In the genomic region with DNA sequence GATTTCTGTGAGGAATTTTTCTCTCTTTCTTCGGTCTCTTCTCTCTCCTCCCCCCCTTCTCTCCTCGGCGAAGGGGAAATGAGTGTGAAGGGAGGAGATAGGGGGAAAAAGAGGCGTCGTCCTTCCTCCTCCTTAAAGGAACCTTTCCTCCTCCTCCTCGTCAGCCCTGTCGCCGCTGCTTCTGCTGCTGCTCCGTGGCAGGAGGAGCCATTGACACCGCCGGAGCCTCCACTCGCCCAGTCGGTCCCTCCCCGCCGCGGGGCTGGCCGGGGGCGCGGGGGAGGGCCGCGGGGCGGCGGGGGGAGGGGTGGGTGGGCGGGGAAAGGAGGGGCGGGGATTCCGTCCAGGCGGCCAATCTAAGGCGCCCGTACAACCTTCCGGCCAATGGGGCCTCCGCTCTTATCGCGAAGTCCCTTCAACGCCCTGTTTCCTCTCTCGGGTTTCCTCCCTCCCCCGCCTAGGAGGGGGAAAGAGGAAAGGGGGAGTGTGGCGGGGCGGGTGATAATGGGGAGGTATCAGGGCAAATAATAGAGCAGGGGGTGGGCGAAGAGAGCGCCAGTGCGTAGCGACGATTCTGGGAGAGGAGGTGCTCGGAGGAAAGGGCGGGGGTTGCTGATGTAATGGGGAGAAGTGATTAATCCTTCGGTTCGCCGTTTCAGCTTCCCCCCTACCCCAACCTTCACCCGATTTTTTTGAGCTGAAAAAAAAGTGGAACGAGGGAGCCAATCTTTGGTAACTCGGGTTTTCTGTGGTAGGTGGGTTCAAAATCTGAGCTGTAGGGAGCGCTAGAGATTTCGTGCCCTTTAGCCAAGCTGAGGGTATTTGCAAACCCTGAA, we compare ENCODE assay signal across 1 cellular context.
TF ChIP-seq lines count a peak whose summit lies in the region.

A gene (minus strand): TSS at position 238 of the 836 bp plus-strand sequence. CDS start 778 bp downstream, outside the sequence.

TF ChIP-seq in SK-N-SH treated with all-trans-retinoic acid at 6 μM for 48 hours, 23 proteins besides CTCF, POLR2A, EP300 and RAD21 (continued from another document):
- TF ChIP-seq ZNF8 (CRISPR knock-in tag; IDR thresholded peaks at IDR 0.05) (peak; percentile 84), TOX (CRISPR knock-in tag; IDR thresholded peaks at IDR 0.05; ENCODE audit: borderline replicate concordance) (no peak), ZFP3 (CRISPR knock-in tag; IDR thresholded peaks at IDR 0.05) (no peak), ZFP30 (CRISPR knock-in tag; IDR thresholded peaks at IDR 0.05) (no peak), CSDC2 (CRISPR knock-in tag; IDR thresholded peaks at IDR 0.05) (no peak), BACH2 (CRISPR knock-in tag; IDR thresholded peaks at IDR 0.05; ENCODE audit: borderline replicate concordance) (no peak)
